12 cellular contexts compared by ENCODE assay signal in the genomic region with DNA sequence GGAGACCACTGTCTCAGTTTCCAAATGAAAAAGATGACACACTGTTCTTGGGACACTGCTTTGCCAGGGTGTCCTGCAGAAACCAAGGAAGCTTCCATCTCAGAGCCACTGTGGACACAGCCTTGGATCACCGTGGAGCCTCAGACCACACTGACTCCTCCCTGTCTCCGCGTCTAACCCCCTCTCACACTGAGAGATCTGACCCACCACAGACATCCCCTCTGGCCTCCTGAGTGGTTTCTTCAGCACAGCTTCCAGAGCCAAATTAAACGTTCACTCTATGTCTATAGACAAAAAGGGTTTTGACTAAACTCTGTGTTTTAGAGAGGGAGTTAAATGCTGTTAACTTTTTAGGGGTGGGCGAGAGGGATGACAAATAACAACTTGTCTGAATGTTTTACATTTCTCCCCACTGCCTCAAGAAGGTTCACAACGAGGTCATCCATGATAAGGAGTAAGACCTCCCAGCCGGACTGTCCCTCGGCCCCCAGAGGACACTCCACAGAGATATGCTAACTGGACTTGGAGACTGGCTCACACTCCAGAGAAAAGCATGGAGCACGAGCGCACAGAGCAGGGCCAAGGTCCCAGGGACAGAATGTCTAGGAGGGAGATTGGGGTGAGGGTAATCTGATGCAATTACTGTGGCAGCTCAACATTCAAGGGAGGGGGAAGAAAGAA.
DNase-seq lines count a peak whose midpoint lies in the region; ATAC-seq, FAIRE-seq and TF ChIP-seq lines count a peak whose summit lies in the region.
"Had no signal": no experiment of that assay in that cellular context is flagged by ENCODE, and none has a peak within 500 bp of the region (broad histone marks: within the 10 kb centered on the region; RNA-seq: fewer than 3 reads in every experiment).

No MANE protein-coding gene starts in this region.

- H3K36me3 Mint-ChIP-seq in osteocyte (ENCODE audit: unreplicated experiment) = no peaks in the 10 kb centered on the region
- H3K36me3 Mint-ChIP-seq: natural killer cell had no signal

- no peak overlapping the region for H3K4me3 Mint-ChIP-seq in osteocyte (ENCODE audit: unreplicated experiment)
- H3K4me3 Mint-ChIP-seq: activated T-helper 1 cell treated with anti-CD3 and anti-CD28 coated beads, Interleukin-12 subunit alpha, Interleukin-12 subunit beta, Interleukin-2, Interleukin-4 antibody, amounts not matched to agents 30 ng/mL and 10 ng/mL and 1 ng/mL, durations not matched to agents 14 hours and 24 hours and 36 hours; natural killer cell had no signal

- WGBS in A549 (ENCODE audit: missing lambda C conversion rate) = 33% methylated on average over 10 of the region's 10 CpGs
- 49 to 62% (median 50%) methylated on average over 10 of the region's 10 CpGs for WGBS in heart left ventricle, 4 donors

- H3K4me2 ChIP-seq in A549 = peak overlapping the region; percentile 57

- TF ChIP-seq POLR2A in A549 (IDR thresholded peaks at IDR 0.05; ENCODE audit: low read length) (no peak), heart left ventricle (IDR thresholded peaks at IDR 0.05) (no peak)

- H3K27ac ChIP-seq in A549 (peak overlapping the region; percentile 74 to 91), heart left ventricle (peak overlapping the region; percentile 12 to 78 (median 59))

- H3K27me3 ChIP-seq in adipocyte (replicated peaks; ENCODE audit: control insufficient read depth, insufficient read depth, low read length) = no peaks in the 10 kb centered on the region
- no peaks in the 10 kb centered on the region for H3K27me3 ChIP-seq in heart left ventricle

- POLR2A ChIA-PET in A549 (lab: Yijun Ruan, JAX) = interaction anchor here (1.9 kb wide), 1 partner anchor 113 kb away, joined by 9 read pairs; the partner anchor contains the start of gene PKDCC

- TF ChIP-seq EP300 in A549 (IDR thresholded peaks at IDR 0.05) = peak in 1 of 2 experiments; percentile 72; a peak in 2 of 5 replicates

- H3K4me1 Mint-ChIP-seq in osteocyte (ENCODE audit: unreplicated experiment) = peaks cover 85% of the 10 kb centered on the region
- H3K4me1 Mint-ChIP-seq: natural killer cell had no signal

- H3K27ac Mint-ChIP-seq in osteocyte (ENCODE audit: unreplicated experiment) = peak overlapping the region; percentile 93
- H3K27ac Mint-ChIP-seq: activated T-helper 1 cell treated with anti-CD3 and anti-CD28 coated beads, Interleukin-12 subunit alpha, Interleukin-12 subunit beta, Interleukin-2, Interleukin-4 antibody, amounts not matched to agents 30 ng/mL and 10 ng/mL and 1 ng/mL, durations not matched to agents 14 hours and 24 hours and 36 hours; natural killer cell had no signal

- no peaks in the 10 kb centered on the region for H3K27me3 Mint-ChIP-seq in osteocyte (ENCODE audit: unreplicated experiment)

- H3K36me3 ChIP-seq in adipocyte (ENCODE audit: control insufficient read depth, insufficient read depth, low read length, severe bottlenecking) (no peaks in the 10 kb centered on the region), heart left ventricle (no peaks in the 10 kb centered on the region)

- DNase-seq in A549 (ENCODE audit: low read depth in 1 of 2, low spot score in 1 of 2) (peak; percentile 39 to 80), adipocyte (ENCODE audit: low read depth) (no peak), heart left ventricle (peak in 1 of 5 donors; percentile 52), osteocyte (ENCODE audit: extremely low spot score, unreplicated experiment) (no peak), AML-193 (lab: John Stamatoyannopoulos, UW) (no peak), NCI-H345 (lab: John Stamatoyannopoulos, UW) (no peak), mucosa of gallbladder (ENCODE audit: low spot score) (no peak)
- DNase-seq: activated CD4-positive, CD25-positive, alpha-beta regulatory T cell; dermis blood vessel endothelial cell; natural killer cell had no signal

- peak overlapping the region; percentile 81 for H3K9ac ChIP-seq in adipocyte (ENCODE audit: low read length)

- no peak for FAIRE-seq in A549 (lab: Jason Lieb, UNC)

- no peaks in the 10 kb centered on the region for H3K9me3 Mint-ChIP-seq in osteocyte (ENCODE audit: unreplicated experiment)
- H3K9me3 Mint-ChIP-seq: activated T-helper 1 cell treated with anti-CD3 and anti-CD28 coated beads, Interleukin-12 subunit alpha, Interleukin-12 subunit beta, Interleukin-2, Interleukin-4 antibody, amounts not matched to agents 30 ng/mL and 10 ng/mL and 1 ng/mL, durations not matched to agents 14 hours and 24 hours and 36 hours; natural killer cell had no signal

- H3K9me3 ChIP-seq in A549 = no peaks in the 10 kb centered on the region
- no peaks in the 10 kb centered on the region for H3K9me3 ChIP-seq in adipocyte (ENCODE audit: control insufficient read depth, low read length)
- H3K9me3 ChIP-seq in heart left ventricle = no peaks in the 10 kb centered on the region

- peaks cover 85% of the 10 kb centered on the region for H3K4me1 ChIP-seq in A549
- peaks cover 80% of the 10 kb centered on the region for H3K4me1 ChIP-seq in adipocyte (ENCODE audit: control insufficient read depth, insufficient read depth, low read length)
- H3K4me1 ChIP-seq in heart left ventricle = peaks cover 0 to 69% (median 34%) of the 10 kb centered on the region in 12 donors

- H3K4me3 ChIP-seq in A549 (no peak overlapping the region), adipocyte (ENCODE audit: low read length) (peak overlapping the region; percentile 40), heart left ventricle (no peak overlapping the region)

- intact Hi-C loops in heart left ventricle (cut with DNase I) = loop anchor here in 6 of 10 donors (5.0 kb wide), 3 partner anchors 33 to 118 kb away; partner anchors contain the start of gene PKDCC (in 4 of the 6)

- TF ChIP-seq CTCF in A549 (IDR thresholded peaks at IDR 0.05) = no peak
- no peak for TF ChIP-seq CTCF in heart left ventricle (IDR thresholded peaks at IDR 0.05)
- no peak for TF ChIP-seq CTCF in osteocyte (IDR thresholded peaks at IDR 0.05)

- peak; percentile 72 to 82 for ATAC-seq in A549
- peak in 1 of 4 donors; percentile 14 for ATAC-seq in heart left ventricle
- ATAC-seq in GM19463 (IDR thresholded peaks at IDR 0.05; ENCODE audit: unreplicated experiment) = no peak
- ATAC-seq: natural killer cell had no signal

- 0 out of 5 replicates have a peak, but pooled peaks of 1 of the 2 experiments have one; percentile 3 for TF ChIP-seq RAD21 in A549 (conservative IDR thresholded peaks at IDR 0.05 in 1 of 2, IDR thresholded peaks at IDR 0.05 in 1 of 2)

- CTCF ChIA-PET in A549 (lab: Yijun Ruan, JAX) = interaction anchor here (1.5 to 7.0 kb wide), 4 partner anchors 9 to 152 kb away, joined by 3 to 26 read pairs (median 13); no protein-coding TSS in a partner anchor

TF ChIP-seq in A549, 52 proteins besides CTCF, POLR2A, EP300 and RAD21 (continues in another document):
- TF ChIP-seq, protein P1, sequence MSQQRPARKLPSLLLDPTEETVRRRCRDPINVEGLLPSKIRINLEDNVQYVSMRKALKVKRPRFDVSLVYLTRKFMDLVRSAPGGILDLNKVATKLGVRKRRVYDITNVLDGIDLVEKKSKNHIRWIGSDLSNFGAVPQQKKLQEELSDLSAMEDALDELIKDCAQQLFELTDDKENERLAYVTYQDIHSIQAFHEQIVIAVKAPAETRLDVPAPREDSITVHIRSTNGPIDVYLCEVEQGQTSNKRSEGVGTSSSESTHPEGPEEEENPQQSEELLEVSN (IDR thresholded peaks at IDR 0.05; ENCODE audit: borderline replicate concordance, low read depth) = no peak
- peak; percentile 74; the same call in 1 of the 2 replicates for TF ChIP-seq HOXB13 (CRISPR knock-in tag; IDR thresholded peaks at IDR 0.05; ENCODE audit: low read depth)
- no peak for TF ChIP-seq RNF2 (IDR thresholded peaks at IDR 0.05; ENCODE audit: borderline replicate concordance, low read depth)
- peak; percentile 29; the same call in 1 of the 2 replicates for TF ChIP-seq JUNB (IDR thresholded peaks at IDR 0.05)
- peak; percentile 65; the same call in 1 of the 2 replicates for TF ChIP-seq GATA3 (IDR thresholded peaks at IDR 0.05; ENCODE audit: borderline replicate concordance)
- no peak for TF ChIP-seq ZSCAN20 (CRISPR knock-in tag; IDR thresholded peaks at IDR 0.05)
- no peak for TF ChIP-seq ELK1 (IDR thresholded peaks at IDR 0.05; ENCODE audit: low read depth, low read length)
- peak; percentile 0 to 84; a peak in 2 of 5 replicates for TF ChIP-seq JUN (IDR thresholded peaks at IDR 0.05)
- no peak for TF ChIP-seq REST (IDR thresholded peaks at IDR 0.05)

Comparison
In these comparisons a context has a peak if more than half of its experiments do, and no peak if none do; other contexts are left out.
1. DNase-seq: peak in A549 (2 of 2); none in adipocyte (single experiment), osteocyte (single experiment), AML-193 (0 of 2), NCI-H345 (single experiment) and mucosa of gallbladder (single experiment).